ENCODE assay signal across 9 cellular contexts in the genomic region with DNA sequence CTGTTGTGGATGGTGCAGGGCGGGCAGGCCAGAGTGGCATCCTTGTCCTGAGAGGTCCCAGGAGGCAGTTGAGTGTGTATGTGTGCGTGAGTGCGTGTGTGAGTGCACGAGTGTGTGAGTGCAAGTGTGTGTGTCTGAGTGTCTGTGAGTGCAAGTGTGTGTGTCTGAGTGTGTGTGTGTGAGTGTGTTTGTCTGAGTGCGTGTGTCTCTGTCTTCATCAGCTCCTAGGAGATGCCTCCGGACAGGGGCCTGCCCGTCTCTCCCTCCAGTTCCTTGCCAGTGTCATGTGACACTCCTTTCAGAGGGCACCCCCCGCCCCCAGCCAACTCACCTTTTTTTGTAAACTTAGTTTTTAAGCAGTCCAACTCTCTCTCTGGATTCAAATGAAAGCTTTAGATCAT. TPM values are rescaled to one million over a fixed set of nuclear protein-coding genes. Genes with fewer than 3 reads are reported as not detected.
DNase-seq lines count a peak whose midpoint lies in the region; ATAC-seq and TF ChIP-seq lines count a peak whose summit lies in the region.
"Had no signal": no experiment of that assay in that cellular context is flagged by ENCODE, and none has a peak within 500 bp of the region (broad histone marks: within the 10 kb centered on the region; RNA-seq: fewer than 3 reads in every experiment).

No MANE protein-coding gene starts in this region.

- H3K27ac Mint-ChIP-seq in WTC11, result peak overlapping the region; percentile 89

- H3K4me3 ChIP-seq in hepatocyte, result no peak overlapping the region

- H4K20me1 ChIP-seq in hepatocyte (ENCODE audit: insufficient read depth, poor library complexity, severe bottlenecking), result peaks cover 98% of the 10 kb centered on the region

- DNase-seq in DMS79 treated with DMSO at 0.1 percent for 48 hours (lab: John Stamatoyannopoulos, UW) (peak; percentile 25), DMS79 (lab: John Stamatoyannopoulos, UW) (no peak), WTC11 (ENCODE audit: low spot score) (no peak), hepatocyte (ENCODE audit: low spot score) (no peak), NCI-H2227 (lab: John Stamatoyannopoulos, UW; ENCODE audit: unreplicated experiment) (no peak)
- DNase-seq in stimulated activated naive CD4-positive, alpha-beta T cell treated with Interleukin-2 at 50 U/mL for 16 hours (lab: John Stamatoyannopoulos, UW), result peak; percentile 10

- no peaks in the 10 kb centered on the region for H3K9me3 ChIP-seq in hepatocyte (ENCODE audit: low read depth)

- CTCF ChIA-PET in WTC11 (lab: Charles Lee), result interaction anchor here (1.3 to 1.5 kb wide), 2 partner anchors 10 to 16 kb away, joined by 4 to 5 read pairs; no protein-coding TSS in a partner anchor

- no peaks in the 10 kb centered on the region for H3K36me3 ChIP-seq in hepatocyte (replicated peaks; ENCODE audit: insufficient read depth, low read depth)

- peaks cover 100% of the 10 kb centered on the region for H3K79me2 ChIP-seq in hepatocyte

- H3K4me1 Mint-ChIP-seq in WTC11, result peaks cover 63% of the 10 kb centered on the region

- no peak overlapping the region for H3K4me3 Mint-ChIP-seq in WTC11

- peak overlapping the region; percentile 26 for H3K27ac ChIP-seq in hepatocyte
- H3K27ac ChIP-seq: 22Rv1 had no signal

- TF ChIP-seq CTCF in WTC11 (IDR thresholded peaks at IDR 0.05) (no peak), hepatocyte (IDR thresholded peaks at IDR 0.05; ENCODE audit: poor library complexity) (no peak)

- H3K9me3 Mint-ChIP-seq in WTC11, result no peaks in the 10 kb centered on the region

- no peaks in the 10 kb centered on the region for H3K9me2 ChIP-seq in hepatocyte (replicated peaks; ENCODE audit: insufficient read depth)

- H3K27me3 ChIP-seq in hepatocyte, result no peaks in the 10 kb centered on the region

- no peaks in the 10 kb centered on the region for H3K36me3 Mint-ChIP-seq in WTC11

- ATAC-seq in WTC11 (no peak), GM21381 (IDR thresholded peaks at IDR 0.05; ENCODE audit: unreplicated experiment) (no peak), GM21786 (IDR thresholded peaks at IDR 0.05; ENCODE audit: unreplicated experiment) (no peak)

- H2AFZ ChIP-seq in hepatocyte, result no peak overlapping the region

- peak overlapping the region; percentile 50 for H3K4me2 ChIP-seq in hepatocyte

- WGBS in hepatocyte (ENCODE audit: low lambda C conversion rate, missing lambda C conversion rate), result 84% methylated on average over 8 of the region's 8 CpGs

- H3K4me1 ChIP-seq in hepatocyte (ENCODE audit: insufficient read depth), result peaks cover 63% of the 10 kb centered on the region

- no peaks in the 10 kb centered on the region for H3K27me3 Mint-ChIP-seq in WTC11 (ENCODE audit: low read depth)

- POLR2A ChIA-PET in WTC11 (lab: Charles Lee), result no interaction called here

TF ChIP-seq in WTC11, 78 proteins besides CTCF, POLR2A, EP300 and RAD21:
- TF ChIP-seq NR1H2 (CRISPR knock-in tag; IDR thresholded peaks at IDR 0.05), result no peak
- TF ChIP-seq ZNF396 (CRISPR knock-in tag; IDR thresholded peaks at IDR 0.05; ENCODE audit: borderline replicate concordance), result no peak
- TF ChIP-seq, protein P1, sequence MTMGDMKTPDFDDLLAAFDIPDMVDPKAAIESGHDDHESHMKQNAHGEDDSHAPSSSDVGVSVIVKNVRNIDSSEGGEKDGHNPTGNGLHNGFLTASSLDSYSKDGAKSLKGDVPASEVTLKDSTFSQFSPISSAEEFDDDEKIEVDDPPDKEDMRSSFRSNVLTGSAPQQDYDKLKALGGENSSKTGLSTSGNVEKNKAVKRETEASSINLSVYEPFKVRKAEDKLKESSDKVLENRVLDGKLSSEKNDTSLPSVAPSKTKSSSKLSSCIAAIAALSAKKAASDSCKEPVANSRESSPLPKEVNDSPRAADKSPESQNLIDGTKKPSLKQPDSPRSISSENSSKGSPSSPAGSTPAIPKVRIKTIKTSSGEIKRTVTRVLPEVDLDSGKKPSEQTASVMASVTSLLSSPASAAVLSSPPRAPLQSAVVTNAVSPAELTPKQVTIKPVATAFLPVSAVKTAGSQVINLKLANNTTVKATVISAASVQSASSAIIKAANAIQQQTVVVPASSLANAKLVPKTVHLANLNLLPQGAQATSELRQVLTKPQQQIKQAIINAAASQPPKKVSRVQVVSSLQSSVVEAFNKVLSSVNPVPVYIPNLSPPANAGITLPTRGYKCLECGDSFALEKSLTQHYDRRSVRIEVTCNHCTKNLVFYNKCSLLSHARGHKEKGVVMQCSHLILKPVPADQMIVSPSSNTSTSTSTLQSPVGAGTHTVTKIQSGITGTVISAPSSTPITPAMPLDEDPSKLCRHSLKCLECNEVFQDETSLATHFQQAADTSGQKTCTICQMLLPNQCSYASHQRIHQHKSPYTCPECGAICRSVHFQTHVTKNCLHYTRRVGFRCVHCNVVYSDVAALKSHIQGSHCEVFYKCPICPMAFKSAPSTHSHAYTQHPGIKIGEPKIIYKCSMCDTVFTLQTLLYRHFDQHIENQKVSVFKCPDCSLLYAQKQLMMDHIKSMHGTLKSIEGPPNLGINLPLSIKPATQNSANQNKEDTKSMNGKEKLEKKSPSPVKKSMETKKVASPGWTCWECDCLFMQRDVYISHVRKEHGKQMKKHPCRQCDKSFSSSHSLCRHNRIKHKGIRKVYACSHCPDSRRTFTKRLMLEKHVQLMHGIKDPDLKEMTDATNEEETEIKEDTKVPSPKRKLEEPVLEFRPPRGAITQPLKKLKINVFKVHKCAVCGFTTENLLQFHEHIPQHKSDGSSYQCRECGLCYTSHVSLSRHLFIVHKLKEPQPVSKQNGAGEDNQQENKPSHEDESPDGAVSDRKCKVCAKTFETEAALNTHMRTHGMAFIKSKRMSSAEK (CRISPR knock-in tag; IDR thresholded peaks at IDR 0.05; ENCODE audit: borderline replicate concordance), result no peak
- no peak for TF ChIP-seq ZNF671 (CRISPR knock-in tag; IDR thresholded peaks at IDR 0.05)
- no peak for TF ChIP-seq SMAD4 (CRISPR knock-in tag; IDR thresholded peaks at IDR 0.05)
- TF ChIP-seq TEAD4 (CRISPR knock-in tag; IDR thresholded peaks at IDR 0.05), result no peak
- TF ChIP-seq IRF2 (CRISPR knock-in tag; IDR thresholded peaks at IDR 0.05; ENCODE audit: borderline replicate concordance, low read depth), result no peak
- TF ChIP-seq JUN (CRISPR knock-in tag; IDR thresholded peaks at IDR 0.05), result no peak
- TF ChIP-seq ZNF416 (CRISPR knock-in tag; IDR thresholded peaks at IDR 0.05), result no peak
- TF ChIP-seq SOX15 (CRISPR knock-in tag; IDR thresholded peaks at IDR 0.05), result no peak
- TF ChIP-seq NR2C2 (CRISPR knock-in tag; IDR thresholded peaks at IDR 0.05), result no peak
- TF ChIP-seq, protein P2, sequence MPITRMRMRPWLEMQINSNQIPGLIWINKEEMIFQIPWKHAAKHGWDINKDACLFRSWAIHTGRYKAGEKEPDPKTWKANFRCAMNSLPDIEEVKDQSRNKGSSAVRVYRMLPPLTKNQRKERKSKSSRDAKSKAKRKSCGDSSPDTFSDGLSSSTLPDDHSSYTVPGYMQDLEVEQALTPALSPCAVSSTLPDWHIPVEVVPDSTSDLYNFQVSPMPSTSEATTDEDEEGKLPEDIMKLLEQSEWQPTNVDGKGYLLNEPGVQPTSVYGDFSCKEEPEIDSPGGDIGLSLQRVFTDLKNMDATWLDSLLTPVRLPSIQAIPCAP (CRISPR knock-in tag; IDR thresholded peaks at IDR 0.05), result no peak

RNA-seq across cellular contexts. Expression of gene IGF2R, which starts 12.3 kb away (rescaled TPM):
- total RNA-seq in WTC11 (2021) (59.4 to 75.3 TPM (median 62.3 TPM) in 3 replicates), hepatocyte (105 and 132 TPM in 2 replicates)
- 56.1 and 61.2 TPM in 2 replicates for polyA plus RNA-seq in hepatocyte

Comparison
In these comparisons a context has a peak if more than half of its experiments do, and no peak if none do; other contexts are left out.
1. DNase-seq: peak in DMS79 treated with DMSO at 0.1 percent for 48 hours (single experiment) and stimulated activated naive CD4-positive, alpha-beta T cell treated with Interleukin-2 at 50 U/mL for 16 hours (single experiment); none in DMS79 (single experiment), WTC11 (single experiment), hepatocyte (single experiment) and NCI-H2227 (single experiment).